ENCODE assay signal across 8 cellular contexts in genomic region chr16:89815639-89816348, GRCh38. TPM values are rescaled to one million over a fixed set of nuclear protein-coding genes. Genes with fewer than 3 reads are reported as not detected.
A peak's percentile ranks its signal among the peaks of the same experiment; 100 is the strongest.
DNase-seq lines count a peak whose midpoint lies in the region; ATAC-seq and TF ChIP-seq lines count a peak whose summit lies in the region.

No MANE protein-coding gene starts in this region.

- ATAC-seq in GM18499 (IDR thresholded peaks at IDR 0.05; ENCODE audit: insufficient read depth, unreplicated experiment) (peak; percentile 19), HG03025 (IDR thresholded peaks at IDR 0.05; ENCODE audit: low FRiP score, unreplicated experiment) (peak; percentile 29), GM18519 (IDR thresholded peaks at IDR 0.05; ENCODE audit: low FRiP score, unreplicated experiment) (no peak)

- H3K36me3 ChIP-seq in A673 (ENCODE audit: insufficient read depth, low read length, poor library complexity, severe bottlenecking) = peaks cover 25% of the 10 kb centered on the region
- peaks cover 38% of the 10 kb centered on the region for H3K36me3 ChIP-seq in SJSA1
- no peaks in the 10 kb centered on the region for H3K36me3 ChIP-seq in prostate gland

- no peaks in the 10 kb centered on the region for H3K9me3 ChIP-seq in A673 (ENCODE audit: low read depth, low read length, poor library complexity, severe bottlenecking)
- peaks cover 5% of the 10 kb centered on the region; the same call in 1 of the 2 replicates for H3K9me3 ChIP-seq in SJSA1 (replicated peaks)
- H3K9me3 ChIP-seq in prostate gland = no peaks in the 10 kb centered on the region

- BruUV-seq in A673 (replicated peaks; lab: Mats Ljungman, UMichigan) = no TSS peak

- peak overlapping the region; percentile 94 for H3K4me3 ChIP-seq in A673 (ENCODE audit: low read depth, low read length, poor library complexity, severe bottlenecking)
- H3K4me3 ChIP-seq in SJSA1 = peak overlapping the region; percentile 97
- peak overlapping the region; percentile 66 for H3K4me3 ChIP-seq in prostate gland

- intact Hi-C loops in A673 (cut with micrococcal nuclease; ENCODE audit: unreplicated experiment) = no loop called here
- intact Hi-C loops in prostate gland (cut with DNase I) = no loop called here

- POLR2A ChIA-PET in A673 (lab: Charles Lee; ENCODE audit: low non-redundant PET) = no interaction called here

- CTCF ChIA-PET in A673 (lab: Charles Lee) = no interaction called here

- TF ChIP-seq CTCF in A673 (conservative IDR thresholded peaks at IDR 0.05; ENCODE audit: low read depth, low read length) = no peak
- TF ChIP-seq CTCF in prostate gland (IDR thresholded peaks at IDR 0.05) = no peak

- no peak for TF ChIP-seq POLR2A in erythroblast (IDR thresholded peaks at IDR 0.05; ENCODE audit: low read length)
- TF ChIP-seq POLR2A in prostate gland (IDR thresholded peaks at IDR 0.05) = no peak

- DNase-seq in A673 (ENCODE audit: low spot score) = no peak
- DNase-seq in SJSA1 (ENCODE audit: low read depth in 1 of 2, low spot score in 2 of 2) = peak in 1 of 2 experiments; percentile 16
- peak; percentile 56 to 66 for DNase-seq in erythroblast (lab: John Stamatoyannopoulos, UW)
- no peak for DNase-seq in prostate gland (ENCODE audit: low spot score)
- no peak for DNase-seq in NCI-H1694 treated with DMSO at 0.1 percent for 48 hours (lab: John Stamatoyannopoulos, UW)

- peak overlapping the region; percentile 94 for H3K27ac ChIP-seq in A673 (ENCODE audit: low read depth, low read length, poor library complexity, severe bottlenecking)
- peak overlapping the region; percentile 79 for H3K27ac ChIP-seq in SJSA1
- H3K27ac ChIP-seq in prostate gland = no peak overlapping the region

- H3K27me3 ChIP-seq in A673 (replicated peaks; ENCODE audit: insufficient read depth, low read depth, low read length, poor library complexity) (no peaks in the 10 kb centered on the region), SJSA1 (replicated peaks) (no peaks in the 10 kb centered on the region), prostate gland (replicated peaks; ENCODE audit: insufficient read depth) (no peaks in the 10 kb centered on the region)

- 10% methylated on average over 64 of the region's 65 CpGs for WGBS in prostate gland

- H3K4me1 ChIP-seq in A673 (ENCODE audit: insufficient read depth, low read length, poor library complexity, severe bottlenecking) (peaks cover 6% of the 10 kb centered on the region), SJSA1 (replicated peaks) (peaks cover 14% of the 10 kb centered on the region), prostate gland (replicated peaks) (no peaks in the 10 kb centered on the region)

RNA-seq across cellular contexts. Expression of gene FANCA, which starts 0.7 kb away (rescaled TPM):
- total RNA-seq in A673 (2021) (198 and 207 TPM in 2 replicates), prostate gland (10 to 100 TPM; 10.1 to 35.6 TPM)
- total RNA-seq in SJSA1 (2014; rRNA removed; shearing (Covaris generic)) = 16.0 and 27.8 TPM in 2 replicates

RNA-seq across cellular contexts. Expression of gene SPIRE2, which starts 12.5 kb away (rescaled TPM):
- total RNA-seq in A673 (2021) (18.9 and 20.6 TPM in 2 replicates), prostate gland (10 to 100 TPM; 13.7 to 15.5 TPM)
- 2.3 and 2.7 TPM in 2 replicates for total RNA-seq in SJSA1 (2014; rRNA removed; shearing (Covaris generic))

RNA-seq across cellular contexts. Expression of gene TCF25, which starts 57.6 kb away (rescaled TPM):
- total RNA-seq in A673 (2021) (190 and 202 TPM in 2 replicates), prostate gland (100 to 1,000 TPM; 141 to 302 TPM)
- 122 and 128 TPM in 2 replicates for total RNA-seq in SJSA1 (2014; rRNA removed; shearing (Covaris generic))

Comparison
In these comparisons a context has a peak if more than half of its experiments do, and no peak if none do; other contexts are left out.
1. DNase-seq: peak in erythroblast (2 of 2); none in A673 (single experiment), prostate gland (single experiment) and NCI-H1694 treated with DMSO at 0.1 percent for 48 hours (single experiment).
2. H3K27ac ChIP-seq: peak in A673 (single experiment) and SJSA1 (single experiment); none in prostate gland (0 of 2).
3. Peak in every context shown above with its lines, with median percentiles within 50 percentile points of each other: H3K4me3 ChIP-seq.